Comparison of ENCODE assay signal across 2 cellular contexts in genomic region chr12:79690156-79690605, GRCh38.
TF ChIP-seq lines count a peak whose summit lies in the region.

No MANE protein-coding gene starts in this region.

TF ChIP-seq in GM12878, 131 proteins besides CTCF, POLR2A, EP300 and RAD21 (continues in another document):
- TF ChIP-seq HSF1 (IDR thresholded peaks at IDR 0.05; ENCODE audit: low read depth, low read length): no peak
- TF ChIP-seq PKNOX1 (IDR thresholded peaks at IDR 0.05): no peak
- no peak for TF ChIP-seq LARP7 (IDR thresholded peaks at IDR 0.05)
- TF ChIP-seq CUX1 (IDR thresholded peaks at IDR 0.05; ENCODE audit: insufficient replicate concordance, low read depth, low read length): no peak
- TF ChIP-seq SKIL (IDR thresholded peaks at IDR 0.05; ENCODE audit: low read depth, poor library complexity, severe bottlenecking): no peak
- TF ChIP-seq MTA3 (IDR thresholded peaks at IDR 0.05; ENCODE audit: borderline replicate concordance, low read length): no peak
- TF ChIP-seq TCF12 (IDR thresholded peaks at IDR 0.05; ENCODE audit: low read depth, low read length): no peak
- TF ChIP-seq EGR1 (IDR thresholded peaks at IDR 0.05; ENCODE audit: borderline replicate concordance in 1 of 2, low read depth in 2 of 2, low read length in 2 of 2): peak in 1 of 2 experiments; percentile 48; a peak in 1 of 3 replicates
- TF ChIP-seq ZNF217 (IDR thresholded peaks at IDR 0.05): no peak
- TF ChIP-seq KLF5 (IDR thresholded peaks at IDR 0.05; ENCODE audit: partially characterized antibody): no peak
- TF ChIP-seq NKRF (conservative IDR thresholded peaks at IDR 0.05): no peak
- TF ChIP-seq SUPT20H (IDR thresholded peaks at IDR 0.05; ENCODE audit: borderline replicate concordance, control insufficient read depth, low read depth, low read length): no peak
- TF ChIP-seq MEF2B (IDR thresholded peaks at IDR 0.05; ENCODE audit: partially characterized antibody, poor library complexity, severe bottlenecking): peak; percentile 50
- no peak for TF ChIP-seq RFX5 (IDR thresholded peaks at IDR 0.05; ENCODE audit: low read depth, low read length)

TF ChIP-seq in liver, 16 proteins besides CTCF, POLR2A, EP300 and RAD21:
- TF ChIP-seq ZBTB33 (IDR thresholded peaks at IDR 0.05) (no peak), REST (IDR thresholded peaks at IDR 0.05) (no peak), FOXA2 (IDR thresholded peaks at IDR 0.05) (no peak), MAX (IDR thresholded peaks at IDR 0.05) (no peak), YY1 (IDR thresholded peaks at IDR 0.05) (peak; percentile 51), HNF4G (IDR thresholded peaks at IDR 0.05) (no peak), RXRA (IDR thresholded peaks at IDR 0.05) (no peak), JUND (IDR thresholded peaks at IDR 0.05) (no peak)
